In genomic region chr1:47961835-47962234, GRCh38 we compare ENCODE assay signal across 1 cellular context.
TF ChIP-seq lines count a peak whose summit lies in the region.
"Not testable (repeated sequence)": the region's sequence is repeated elsewhere in the genome, so short reads cannot be mapped to it uniquely, and the experiment has no call there.

No MANE protein-coding gene starts in this region.

- POLR2A ChIA-PET in HEK293 (lab: Yijun Ruan, JAX), result not testable (repeated sequence)

- CTCF ChIA-PET in HEK293 (lab: Yijun Ruan, JAX), result not testable (repeated sequence)

- TF ChIP-seq CTCF in HEK293 (tag by site-specific recombination; IDR thresholded peaks at IDR 0.05), result not testable (repeated sequence)

- not testable (repeated sequence) for H3K36me3 ChIP-seq in HEK293 (ENCODE audit: control insufficient read depth in 2 of 2, insufficient read depth in 1 of 2, low read length in 2 of 2)

- H3K4me3 ChIP-seq in HEK293 (ENCODE audit: low read depth, low read length), result not testable (repeated sequence)

- peaks cover 11% of the 10 kb centered on the region for H3K4me1 ChIP-seq in HEK293 (ENCODE audit: control insufficient read depth, insufficient read depth, low read length)

- H3K9me3 ChIP-seq in HEK293 (ENCODE audit: control insufficient read depth, insufficient read depth, low read depth, low read length), result not testable (repeated sequence)

- not testable (repeated sequence) for H3K27ac ChIP-seq in HEK293 (ENCODE audit: extremely low read depth, low read depth, low read length)

TF ChIP-seq in HEK293, 187 proteins besides CTCF, POLR2A, EP300 and RAD21:
- peak; percentile 93 for TF ChIP-seq ZNF146 (tag by site-specific recombination; IDR thresholded peaks at IDR 0.05)
